Comparison of ENCODE assay signal across 8 cellular contexts in genomic region chr3:66501483-66502266, GRCh38. TPM values are rescaled to one million over a fixed set of nuclear protein-coding genes. Genes with fewer than 3 reads are reported as not detected.
DNase-seq lines count a peak whose midpoint lies in the region; ATAC-seq and TF ChIP-seq lines count a peak whose summit lies in the region.

No MANE protein-coding gene starts in this region.

- CTCF ChIA-PET in BJ (lab: Yijun Ruan, JAX), result interaction anchor here (0.7 to 1.9 kb wide), 3 partner anchors 8 to 145 kb away, joined by 3 to 6 read pairs (median 4); no protein-coding TSS in a partner anchor

- peak overlapping the region; percentile 24 to 68 for H3K27ac Mint-ChIP-seq in natural killer cell treated with Interleukin-12 subunit alpha and Interleukin-12 subunit beta and Interleukin-15 and Interleukin-18, amount 100 ng/mL, for 72 hours

- H3K27me3 ChIP-seq in BJ (ENCODE audit: control insufficient read depth, insufficient read depth, low read length) (peaks cover 6% of the 10 kb centered on the region), Karpas-422 (ENCODE audit: low read length) (no peaks in the 10 kb centered on the region), duodenal mucosa (ENCODE audit: control insufficient read depth in 1 of 2, insufficient read depth in 2 of 2, low read length in 2 of 2) (no peaks in the 10 kb centered on the region)

- no peak for ATAC-seq in natural killer cell treated with Interleukin-12 subunit alpha and Interleukin-12 subunit beta and Interleukin-15 and Interleukin-18, amount 100 ng/mL, for 72 hours
- no peak for ATAC-seq in HG02973 (IDR thresholded peaks at IDR 0.05; ENCODE audit: unreplicated experiment)

- no peaks in the 10 kb centered on the region for H3K9me3 Mint-ChIP-seq in natural killer cell treated with Interleukin-12 subunit alpha and Interleukin-12 subunit beta and Interleukin-15 and Interleukin-18, amount 100 ng/mL, for 72 hours

- POLR2A ChIA-PET in BJ (lab: Charles Lee), result no interaction called here

- H3K4me1 Mint-ChIP-seq in natural killer cell treated with Interleukin-12 subunit alpha and Interleukin-12 subunit beta and Interleukin-15 and Interleukin-18, amount 100 ng/mL, for 72 hours (ENCODE audit: low read depth in 2 of 2), result peaks cover 27 to 35% of the 10 kb centered on the region in 2 donors

- peak overlapping the region; percentile 32 for H3K4me3 ChIP-seq in BJ (ENCODE audit: low read depth, low read length)
- peak overlapping the region; percentile 42; the same call in 1 of the 2 replicates for H3K4me3 ChIP-seq in Karpas-422 (ENCODE audit: low read length)
- peak overlapping the region; percentile 76 to 79 for H3K4me3 ChIP-seq in duodenal mucosa (ENCODE audit: low read depth in 1 of 2, low read length in 2 of 2)

- no peaks in the 10 kb centered on the region for H3K36me3 Mint-ChIP-seq in natural killer cell treated with Interleukin-12 subunit alpha and Interleukin-12 subunit beta and Interleukin-15 and Interleukin-18, amount 100 ng/mL, for 72 hours

- H4K20me1 ChIP-seq in Karpas-422 (ENCODE audit: insufficient read depth, low read depth, low read length), result no peaks in the 10 kb centered on the region

- H3K9me3 ChIP-seq in Karpas-422 (ENCODE audit: low read length) (no peaks in the 10 kb centered on the region), duodenal mucosa (ENCODE audit: control insufficient read depth in 1 of 2, low read length in 2 of 2) (no peaks in the 10 kb centered on the region)

- H3K36me3 ChIP-seq in BJ (ENCODE audit: control insufficient read depth, insufficient read depth, low read length) (no peaks in the 10 kb centered on the region), Karpas-422 (ENCODE audit: insufficient read depth, low read length) (no peaks in the 10 kb centered on the region), duodenal mucosa (ENCODE audit: control insufficient read depth in 1 of 2, insufficient read depth in 2 of 2, low read length in 2 of 2) (no peaks in the 10 kb centered on the region)

- H3K9me2 ChIP-seq in Karpas-422 (replicated peaks; ENCODE audit: insufficient read depth, low read length), result no peaks in the 10 kb centered on the region

- TF ChIP-seq CTCF in BJ (IDR thresholded peaks at IDR 0.05; ENCODE audit: insufficient read depth, low read depth, low read length) (peak; percentile 32; the same call in 1 of the 2 replicates), GM13976 (IDR thresholded peaks at IDR 0.05; ENCODE audit: borderline replicate concordance, control extremely low read depth, extremely low read depth, insufficient read depth, missing control alignments) (no peak)

- H2AFZ ChIP-seq in Karpas-422 (ENCODE audit: low read length), result peak overlapping the region; percentile 77; the same call in 1 of the 2 replicates

- in situ Hi-C loops in GM13976 (cut with MboI; ENCODE audit: low sequenced_read_pairs, unreplicated experiment) (no loop called here), G401 (cut with HindIII; ENCODE audit: low sequenced_read_pairs) (no loop called here)

- no peak overlapping the region for H3K9ac ChIP-seq in Karpas-422 (ENCODE audit: low read length)
- peak overlapping the region; percentile 38 to 39 for H3K9ac ChIP-seq in duodenal mucosa (ENCODE audit: low read depth in 1 of 2, low read length in 2 of 2)

- peak overlapping the region; percentile 57 for H3K4me2 ChIP-seq in Karpas-422 (ENCODE audit: low read depth, low read length, poor library complexity, severe bottlenecking)

- H3K27ac ChIP-seq in Karpas-422 (ENCODE audit: low read length) (no peak overlapping the region), duodenal mucosa (ENCODE audit: low read depth, low read length) (no peak overlapping the region)

- peak overlapping the region; percentile 81 for H3K4me3 Mint-ChIP-seq in natural killer cell treated with Interleukin-12 subunit alpha and Interleukin-12 subunit beta and Interleukin-15 and Interleukin-18, amount 100 ng/mL, for 72 hours

- DNase-seq in BJ (ENCODE audit: low read depth), result no peak
- DNase-seq in Karpas-422, result no peak
- DNase-seq in natural killer cell treated with Interleukin-12 subunit alpha and Interleukin-12 subunit beta and Interleukin-15 and Interleukin-18, amount 100 ng/mL, for 72 hours (ENCODE audit: low spot score), result no peak
- DNase-seq in GM13976 (ENCODE audit: low spot score), result no peak
- no peak for DNase-seq in G401 (ENCODE audit: low spot score)
- DNase-seq in DMS79 (lab: John Stamatoyannopoulos, UW), result no peak

- peaks cover 17 to 28% of the 10 kb centered on the region in 2 donors for H3K27me3 Mint-ChIP-seq in natural killer cell treated with Interleukin-12 subunit alpha and Interleukin-12 subunit beta and Interleukin-15 and Interleukin-18, amount 100 ng/mL, for 72 hours

- peaks cover 15% of the 10 kb centered on the region; the same call in 1 of the 2 replicates for H3K79me2 ChIP-seq in Karpas-422 (ENCODE audit: low read length)

- H3K4me1 ChIP-seq in Karpas-422 (ENCODE audit: low read length), result peaks cover 62% of the 10 kb centered on the region
- peaks cover 21 to 24% of the 10 kb centered on the region in 2 donors for H3K4me1 ChIP-seq in duodenal mucosa (ENCODE audit: control insufficient read depth in 1 of 2, insufficient read depth in 2 of 2, low read length in 2 of 2)

RNA-seq across cellular contexts. Expression of gene LRIG1, which starts 0.9 kb away (rescaled TPM):
- polyA plus RNA-seq in BJ (2011; rRNA removed), result 8.1 and 13.0 TPM in 2 replicates
- 13.8 and 19.0 TPM in 2 replicates for polyA minus RNA-seq in BJ (2011; rRNA and poly(A)+ RNA removed)
- 52.4 and 75.4 TPM in 2 replicates for total RNA-seq in Karpas-422 (2014; rRNA removed; shearing (Covaris generic); ENCODE audit: low replicate concordance)
- total RNA-seq in natural killer cell treated with Interleukin-12 subunit alpha and Interleukin-12 subunit beta and Interleukin-15 and Interleukin-18, amount 100 ng/mL, for 72 hours, result 10 to 100 TPM; 21.6 to 41.1 TPM
- 1.3 and 1.7 TPM in 2 replicates for total RNA-seq in G401 (2014; rRNA removed; shearing (Covaris generic))
